15 cellular contexts compared by ENCODE assay signal in the genomic region with DNA sequence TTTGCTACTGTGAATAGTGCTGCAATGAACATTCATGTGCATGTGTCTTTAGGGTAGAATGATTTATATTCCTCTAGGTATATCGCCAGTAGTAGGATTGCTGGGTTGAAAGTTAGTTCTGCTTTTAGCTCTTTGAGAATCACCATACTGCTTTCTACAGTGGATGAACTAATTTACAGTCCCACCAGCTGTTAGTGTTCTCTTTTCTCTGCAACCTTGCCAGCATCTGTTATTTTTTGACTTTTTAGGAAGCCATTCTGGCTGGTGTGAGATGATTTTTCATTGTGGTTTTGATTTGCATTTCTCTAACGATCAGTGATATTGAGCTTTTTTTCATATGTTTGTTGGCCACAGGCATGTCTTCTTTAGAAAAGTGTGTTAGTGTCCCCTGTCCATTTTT. TPM values are rescaled to one million over a fixed set of nuclear protein-coding genes. Genes with fewer than 3 reads are reported as not detected.
A peak's percentile ranks its signal among the peaks of the same experiment; 100 is the strongest.
DNase-seq lines count a peak whose midpoint lies in the region; ATAC-seq and TF ChIP-seq lines count a peak whose summit lies in the region.
"Had no signal": no experiment of that assay in that cellular context is flagged by ENCODE, and none has a peak within 500 bp of the region (broad histone marks: within the 10 kb centered on the region; RNA-seq: fewer than 3 reads in every experiment).

No MANE protein-coding gene starts in this region.

- POLR2A ChIA-PET in SK-N-SH (lab: Yijun Ruan, JAX): no interaction called here

- TF ChIP-seq POLR2A in body of pancreas (IDR thresholded peaks at IDR 0.05): no peak

- TF ChIP-seq RAD21 in SK-N-SH (IDR thresholded peaks at IDR 0.05; ENCODE audit: low read length): no peak

- H3K9me3 ChIP-seq in OCI-LY3 (ENCODE audit: insufficient read depth, low read length) (peaks cover 3% of the 10 kb centered on the region), SK-N-SH (no peaks in the 10 kb centered on the region), body of pancreas (no peaks in the 10 kb centered on the region)
- H3K9me3 ChIP-seq: MG63 had no signal

- H2AFZ ChIP-seq in OCI-LY3 (ENCODE audit: low read depth, low read length) (no peak overlapping the region), SK-N-SH (ENCODE audit: low read depth) (no peak overlapping the region)

- intact Hi-C loops in left ventricle myocardium superior (cut with micrococcal nuclease) (no loop called here), body of pancreas (cut with DNase I) (no loop called here)

- H3K27me3 ChIP-seq in OCI-LY3 (ENCODE audit: low read depth, low read length) (peaks cover 38% of the 10 kb centered on the region), SK-N-SH (ENCODE audit: insufficient read depth) (no peaks in the 10 kb centered on the region), body of pancreas (no peaks in the 10 kb centered on the region)
- H3K27me3 ChIP-seq: MG63 had no signal

- H3K9ac ChIP-seq in OCI-LY3 (ENCODE audit: low read length) (no peak overlapping the region), SK-N-SH (no peak overlapping the region)

- H3K79me2 ChIP-seq in OCI-LY3 (ENCODE audit: low read length): no peaks in the 10 kb centered on the region
- H3K79me2 ChIP-seq in SK-N-SH (ENCODE audit: insufficient read depth): no peaks in the 10 kb centered on the region

- TF ChIP-seq EP300 in SK-N-SH (IDR thresholded peaks at IDR 0.05; ENCODE audit: borderline replicate concordance in 1 of 2, low read depth in 1 of 2, low read length in 1 of 2): no peak

- H3K4me3 ChIP-seq in OCI-LY3 (ENCODE audit: low read length) (peak overlapping the region; percentile 34), SK-N-SH (ENCODE audit: low read depth in 2 of 2, low read length in 1 of 2) (no peak overlapping the region), body of pancreas (no peak overlapping the region)
- H3K4me3 ChIP-seq: MG63 had no signal

- WGBS in SK-N-SH (ENCODE audit: low lambda C conversion rate): 5% methylated on average over 2 of the region's 2 CpGs
- WGBS in body of pancreas, 2 donors: 65 to 78% methylated on average over 2 of the region's 2 CpGs

- peak overlapping the region; percentile 67 for H3K4me2 ChIP-seq in OCI-LY3 (ENCODE audit: low read length)
- H3K4me2 ChIP-seq in SK-N-SH: no peak overlapping the region

- H3K36me3 ChIP-seq in OCI-LY3 (replicated peaks; ENCODE audit: low read depth, low read length) (no peaks in the 10 kb centered on the region), SK-N-SH (replicated peaks in 1 of 2; ENCODE audit: control insufficient read depth in 1 of 2, insufficient read depth in 2 of 2, low read length in 1 of 2) (no peaks in the 10 kb centered on the region), body of pancreas (replicated peaks in 1 of 2; ENCODE audit: insufficient read depth in 1 of 2, low read depth in 2 of 2) (no peaks in the 10 kb centered on the region)
- H3K36me3 ChIP-seq: MG63 had no signal

- CTCF ChIA-PET in SK-N-SH (lab: Yijun Ruan, JAX): interaction anchor here (1.0 to 4.1 kb wide), 5 partner anchors 8 to 26 kb away, joined by 3 to 19 read pairs (median 3); no protein-coding TSS in a partner anchor

- H3K27ac ChIP-seq in OCI-LY3 (ENCODE audit: low read length) (peak overlapping the region; percentile 63), SK-N-SH (ENCODE audit: low read depth in 2 of 2, low read length in 1 of 2) (no peak overlapping the region), body of pancreas (no peak overlapping the region)
- H3K27ac ChIP-seq: HL-60 had no signal

- no peaks in the 10 kb centered on the region for H3F3A ChIP-seq in SK-N-SH (replicated peaks; ENCODE audit: insufficient read depth)

- peaks cover 39% of the 10 kb centered on the region for H3K4me1 ChIP-seq in OCI-LY3 (ENCODE audit: low read length)
- H3K4me1 ChIP-seq in SK-N-SH (ENCODE audit: control insufficient read depth in 1 of 2, insufficient read depth in 2 of 2, low read depth in 1 of 2, low read length in 1 of 2): no peaks in the 10 kb centered on the region
- no peaks in the 10 kb centered on the region for H3K4me1 ChIP-seq in body of pancreas

- ATAC-seq in GM18867 (IDR thresholded peaks at IDR 0.05; ENCODE audit: unreplicated experiment): peak; percentile 56
- peak; percentile 61 for ATAC-seq in GM21526 (IDR thresholded peaks at IDR 0.05; ENCODE audit: low FRiP score, unreplicated experiment)
- peak; percentile 52 for ATAC-seq in HG03066 (IDR thresholded peaks at IDR 0.05; ENCODE audit: low read depth, unreplicated experiment)
- no peak for ATAC-seq in left ventricle myocardium superior
- no peak for ATAC-seq in body of pancreas

- H3K9me2 ChIP-seq in SK-N-SH: 0 out of 2 replicates have a peak, but pooled peaks cover 3% of the 10 kb centered on the region

- DNase-seq in SK-N-SH (no peak), left ventricle myocardium superior (no peak), body of pancreas (no peak)
- DNase-seq in stimulated activated CD4-positive, alpha-beta T cell treated with anti-CD3 and anti-CD28 coated beads, Interleukin-4, amount 100 ng/mL, for 1 hour: no peak
- DNase-seq: activated CD4-positive, alpha-beta T cell treated with anti-CD3 and anti-CD28 coated beads, Interleukin-2, amount 10 ng/mL, durations not matched to agents 24 days and 14 days; activated gamma-delta T cell treated with Interleukin-2 at 50 U/mL for 16 hours; CD4-positive, alpha-beta memory T cell; kidney glomerular epithelial cell; MG63 had no signal

- TF ChIP-seq CTCF in OCI-LY3 (IDR thresholded peaks at IDR 0.05; ENCODE audit: low read depth, low read length): no peak
- no peak for TF ChIP-seq CTCF in SK-N-SH (IDR thresholded peaks at IDR 0.05)
- no peak for TF ChIP-seq CTCF in body of pancreas (IDR thresholded peaks at IDR 0.05)

- H4K20me1 ChIP-seq in OCI-LY3 (ENCODE audit: insufficient read depth, low read length) (no peaks in the 10 kb centered on the region), SK-N-SH (ENCODE audit: insufficient read depth) (no peaks in the 10 kb centered on the region)

TF ChIP-seq in SK-N-SH, 30 proteins besides CTCF, POLR2A, EP300 and RAD21:
- TF ChIP-seq, protein P1, sequence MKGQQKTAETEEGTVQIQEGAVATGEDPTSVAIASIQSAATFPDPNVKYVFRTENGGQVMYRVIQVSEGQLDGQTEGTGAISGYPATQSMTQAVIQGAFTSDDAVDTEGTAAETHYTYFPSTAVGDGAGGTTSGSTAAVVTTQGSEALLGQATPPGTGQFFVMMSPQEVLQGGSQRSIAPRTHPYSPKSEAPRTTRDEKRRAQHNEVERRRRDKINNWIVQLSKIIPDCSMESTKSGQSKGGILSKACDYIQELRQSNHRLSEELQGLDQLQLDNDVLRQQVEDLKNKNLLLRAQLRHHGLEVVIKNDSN (IDR thresholded peaks at IDR 0.05; ENCODE audit: borderline replicate concordance, low read depth): no peak
- TF ChIP-seq, protein P2, sequence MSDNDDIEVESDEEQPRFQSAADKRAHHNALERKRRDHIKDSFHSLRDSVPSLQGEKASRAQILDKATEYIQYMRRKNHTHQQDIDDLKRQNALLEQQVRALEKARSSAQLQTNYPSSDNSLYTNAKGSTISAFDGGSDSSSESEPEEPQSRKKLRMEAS (IDR thresholded peaks at IDR 0.05; ENCODE audit: low read depth): no peak
- TF ChIP-seq JUND (IDR thresholded peaks at IDR 0.05): no peak
TF ChIP-seq in SK-N-SH: peak in this region for 0.

RNA-seq across cellular contexts. Expression of a gene that starts 40.0 kb away (rescaled TPM):
- not detected in 2 replicates for polyA plus RNA-seq in SK-N-SH (2012; rRNA removed)
- polyA plus RNA-seq in SK-N-SH (2012; cell fraction: cytosol; rRNA removed): not detected in 2 replicates
- not detected in 2 replicates for polyA plus RNA-seq in SK-N-SH (2012; cell fraction: nucleus; rRNA removed)
- 0.37 TPM for total RNA-seq in left ventricle myocardium superior
- not detected for total RNA-seq in body of pancreas
- total RNA-seq: cerebellum had no signal
- polyA plus RNA-seq: CD4-positive, alpha-beta memory T cell had no signal

Comparison
In these comparisons a context has a peak if more than half of its experiments do, and no peak if none do; other contexts are left out.
1. ATAC-seq: peak in GM18867 (single experiment), GM21526 (single experiment) and HG03066 (single experiment); none in left ventricle myocardium superior (single experiment) and body of pancreas (single experiment).